Comparison of ENCODE assay signal across 8 cellular contexts in genomic region chr1:224113918-224114786, GRCh38. TPM values are rescaled to one million over a fixed set of nuclear protein-coding genes. Genes with fewer than 3 reads are reported as not detected.
DNase-seq lines count a peak whose midpoint lies in the region; ATAC-seq and TF ChIP-seq lines count a peak whose summit lies in the region.

TSS of gene FBXO28 (plus strand) at chr1:224114111. CDS start at chr1:224114130, 19 bp downstream.

- 0% methylated on average over 48 to 60 of the region's 60 CpGs for WGBS in lung, 2 donors

- no peaks in the 10 kb centered on the region for H3K27me3 ChIP-seq in CD8-positive, alpha-beta memory T cell (ENCODE audit: insufficient read depth, low read length, poor library complexity, severe bottlenecking)
- H3K27me3 ChIP-seq in lung (ENCODE audit: control insufficient read depth, insufficient read depth) = no peaks in the 10 kb centered on the region

- H3K4me1 Mint-ChIP-seq in CD8-positive, alpha-beta memory T cell = peaks cover 26 to 41% (median 32%) of the 10 kb centered on the region in 3 donors

- no peaks in the 10 kb centered on the region for H3K9me3 Mint-ChIP-seq in CD8-positive, alpha-beta memory T cell

- H3K27ac Mint-ChIP-seq in CD8-positive, alpha-beta memory T cell = peak within 1 kb of the TSS; percentile 88 to 99 (median 94)

- DNase-seq in CD8-positive, alpha-beta memory T cell = peak; percentile 86 to 96 (median 88)
- DNase-seq in HS-5 (ENCODE audit: low read depth) = peak; percentile 65
- peak; percentile 91 for DNase-seq in NK-92 treated with Interleukin-12 subunit alpha and Interleukin-12 subunit beta, amount 100 ng/mL, for 24 hours (lab: John Stamatoyannopoulos, UW)
- peak; percentile 94 for DNase-seq in activated CD8-positive, alpha-beta memory T cell treated with anti-CD3 and anti-CD28 coated beads for 24 hours
- DNase-seq in effector CD8-positive, alpha-beta T cell (lab: John Stamatoyannopoulos, UW) = peak; percentile 86
- peak; percentile 98 for DNase-seq in lung (ENCODE audit: low spot score)
- DNase-seq in stimulated activated CD4-positive, alpha-beta T cell treated with anti-CD3 and anti-CD28 coated beads, TNF-alpha, amount 100 ng/mL, for 4 hours (ENCODE audit: low read depth in 3 of 3) = peak; percentile 85 to 88 (median 88)

- no peak for TF ChIP-seq CTCF in lung (IDR thresholded peaks at IDR 0.05; ENCODE audit: control extremely low read depth, extremely low read depth)

- peak; percentile 91 for ATAC-seq in GM19468 (IDR thresholded peaks at IDR 0.05; ENCODE audit: extremely low read depth, unreplicated experiment)
- ATAC-seq in lung (ENCODE audit: insufficient read depth, low FRiP score) = peak; percentile 97

- H3K9me3 ChIP-seq in CD8-positive, alpha-beta memory T cell (ENCODE audit: low read length) = no peaks in the 10 kb centered on the region
- no peaks in the 10 kb centered on the region for H3K9me3 ChIP-seq in lung (ENCODE audit: control insufficient read depth in 2 of 2, insufficient read depth in 1 of 2, low read length in 1 of 2)

- peak within 1 kb of the TSS; percentile 89 to 94 (median 92) for H3K4me3 Mint-ChIP-seq in CD8-positive, alpha-beta memory T cell

- peaks cover 0 to 15% (median 0%) of the 10 kb centered on the region in 3 donors for H3K36me3 Mint-ChIP-seq in CD8-positive, alpha-beta memory T cell

- CTCF ChIA-PET in CD8-positive, alpha-beta memory T cell (lab: Charles Lee) = interaction anchor here (0.8 to 4.7 kb wide), 3 partner anchors 63 to 343 kb away, joined by 3 to 39 read pairs (median 8); no protein-coding TSS in a partner anchor

- POLR2A ChIA-PET in CD8-positive, alpha-beta memory T cell (lab: Charles Lee) = interaction anchor here (0.8 to 1.3 kb wide), 3 partner anchors 69 to 318 kb away, joined by 3 to 5 read pairs (median 4); partner anchors contain the start of genes DEGS1 and NVL

- H3K4me3 ChIP-seq in CD8-positive, alpha-beta memory T cell (ENCODE audit: low read length) = peak within 1 kb of the TSS; percentile 77
- peak within 1 kb of the TSS; percentile 87 for H3K4me3 ChIP-seq in lung

- H3K4me1 ChIP-seq in CD8-positive, alpha-beta memory T cell (ENCODE audit: insufficient read depth, low read length) = peaks cover 24% of the 10 kb centered on the region
- H3K4me1 ChIP-seq in lung (ENCODE audit: control insufficient read depth in 2 of 2, insufficient read depth in 2 of 2, low read length in 2 of 2) = no peaks in the 10 kb centered on the region

- peak within 1 kb of the TSS; percentile 89 for H3K27ac ChIP-seq in CD8-positive, alpha-beta memory T cell (ENCODE audit: low read depth, low read length)
- H3K27ac ChIP-seq in lung (ENCODE audit: low read depth in 1 of 2, low read length in 1 of 2) = peak within 1 kb of the TSS; percentile 86 to 96

- peaks cover 5 to 13% of the 10 kb centered on the region in 2 donors for H3K27me3 Mint-ChIP-seq in CD8-positive, alpha-beta memory T cell

- H3K36me3 ChIP-seq in CD8-positive, alpha-beta memory T cell (ENCODE audit: insufficient read depth, low read length) = no peaks in the 10 kb centered on the region
- no peaks in the 10 kb centered on the region for H3K36me3 ChIP-seq in lung (ENCODE audit: control insufficient read depth in 2 of 2, insufficient read depth in 2 of 2, low read length in 2 of 2)

RNA-seq across cellular contexts. Expression of gene FBXO28, which starts in this region (rescaled TPM):
- total RNA-seq in CD8-positive, alpha-beta memory T cell = 10 to 100 TPM; 31.6 to 32.2 TPM
- 16.8 TPM for polyA plus RNA-seq in CD8-positive, alpha-beta memory T cell
- 10 to 100 TPM; 27.4 to 41.5 TPM for total RNA-seq in lung
- polyA plus RNA-seq in lung = 10 to 100 TPM; 10.1 to 11.9 TPM

Comparison
In these comparisons a context has a peak if more than half of its experiments do, and no peak if none do; other contexts are left out.
1. Peak in every context shown above with its lines: DNase-seq, ATAC-seq, H3K4me3 ChIP-seq and H3K27ac ChIP-seq.